Comparison of ENCODE assay signal across 8 cellular contexts in the genomic region with DNA sequence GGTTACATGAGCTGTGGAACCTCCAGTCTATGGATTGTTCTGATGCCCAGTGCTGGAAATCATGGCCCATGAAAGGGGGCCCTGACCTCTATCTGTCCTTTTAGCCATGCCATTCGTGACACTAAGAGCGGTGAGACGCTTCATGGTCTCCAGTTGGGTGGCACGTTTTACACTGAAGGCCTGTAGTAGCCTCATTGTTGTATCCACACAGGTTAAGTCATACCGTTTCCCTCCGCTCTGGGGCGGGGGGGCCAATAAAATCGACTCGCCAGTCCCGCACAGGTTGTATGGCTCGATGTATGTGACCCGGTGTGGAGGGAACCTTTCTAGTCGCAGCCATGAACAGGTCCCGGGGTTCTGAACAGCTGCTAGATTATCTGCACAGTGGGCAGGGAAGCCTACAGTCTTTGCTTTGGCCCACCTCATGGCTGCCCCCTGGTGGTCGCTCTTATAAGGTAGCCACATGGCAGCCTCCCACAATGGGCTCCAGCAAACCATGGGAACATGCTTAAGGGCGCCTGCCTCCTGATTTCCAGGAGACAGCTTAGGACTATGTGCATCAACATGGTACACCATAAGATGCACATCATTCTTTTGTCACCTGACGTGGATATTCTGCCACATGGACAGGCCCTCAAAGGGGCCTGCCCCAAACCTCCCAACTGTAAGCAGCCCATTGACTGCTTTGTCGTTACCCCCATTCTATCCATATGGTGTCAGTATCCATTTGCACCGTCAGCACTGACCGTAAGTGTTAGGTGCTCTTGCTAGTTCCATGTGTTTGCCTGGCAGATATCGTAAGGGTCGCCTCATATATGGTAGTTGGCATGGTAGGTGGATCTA. TPM values are rescaled to one million over a fixed set of nuclear protein-coding genes. Genes with fewer than 3 reads are reported as not detected.
DNase-seq lines count a peak whose midpoint lies in the region; ATAC-seq lines count a peak whose summit lies in the region.

No MANE protein-coding gene starts in this region.

- no peak for ATAC-seq in GM18520 (IDR thresholded peaks at IDR 0.05; ENCODE audit: unreplicated experiment)

- peaks cover 6% of the 10 kb centered on the region for H3K9me3 Mint-ChIP-seq in activated CD4-positive, alpha-beta memory T cell treated with anti-CD3 and anti-CD28 coated beads for 36 hours

- intact Hi-C loops in activated CD4-positive, alpha-beta memory T cell treated with anti-CD3 and anti-CD28 coated beads for 36 hours (cut with micrococcal nuclease), result loop anchor here (1.0 kb wide), 1 partner anchor 35 kb away; no protein-coding TSS in a partner anchor

- peaks cover 6% of the 10 kb centered on the region for H3K4me1 Mint-ChIP-seq in activated CD4-positive, alpha-beta memory T cell treated with anti-CD3 and anti-CD28 coated beads for 36 hours (ENCODE audit: low read depth)

- DNase-seq in NCI-H2196 (lab: John Stamatoyannopoulos, UW; ENCODE audit: unreplicated experiment) (peak; percentile 30), NCI-H2196 treated with DMSO at 0.1 percent for 48 hours (lab: John Stamatoyannopoulos, UW; ENCODE audit: unreplicated experiment) (no peak), NCI-H460 (ENCODE audit: extremely low read depth, low read depth) (peak; percentile 39), ecto neural progenitor cell (ENCODE audit: low spot score) (peak; percentile 88), lung microvascular endothelial cell (ENCODE audit: low read depth in 2 of 2) (peak; percentile 77 to 84)
- peak; percentile 89 for DNase-seq in activated CD4-positive, alpha-beta memory T cell treated with anti-CD3 and anti-CD28 coated beads for 36 hours
- DNase-seq in stimulated activated CD8-positive, alpha-beta memory T cell treated with anti-CD3 and anti-CD28 coated beads, Interleukin-12 subunit alpha, Interleukin-12 subunit beta, amount 100 ng/mL, for 4 hours (ENCODE audit: low read depth), result peak; percentile 64

- POLR2A ChIA-PET in activated CD4-positive, alpha-beta memory T cell treated with anti-CD3 and anti-CD28 coated beads for 36 hours (lab: Charles Lee), result no interaction called here

- H3K27me3 Mint-ChIP-seq in activated CD4-positive, alpha-beta memory T cell treated with anti-CD3 and anti-CD28 coated beads for 36 hours, result no peaks in the 10 kb centered on the region

- CTCF ChIA-PET in activated CD4-positive, alpha-beta memory T cell treated with anti-CD3 and anti-CD28 coated beads for 36 hours (lab: Charles Lee), result interaction anchor here (0.5 to 9.5 kb wide), 19 partner anchors 8 to 114 kb away, joined by 3 to 174 read pairs (median 5); a partner anchor contains a TSS

- no peak overlapping the region for H3K4me3 Mint-ChIP-seq in activated CD4-positive, alpha-beta memory T cell treated with anti-CD3 and anti-CD28 coated beads for 36 hours

- H3K36me3 Mint-ChIP-seq in activated CD4-positive, alpha-beta memory T cell treated with anti-CD3 and anti-CD28 coated beads for 36 hours, result no peaks in the 10 kb centered on the region

- no peak overlapping the region for H3K27ac Mint-ChIP-seq in activated CD4-positive, alpha-beta memory T cell treated with anti-CD3 and anti-CD28 coated beads for 36 hours

RNA-seq across cellular contexts. Expression of a gene that starts 19.7 kb away (rescaled TPM):
- 0.10 TPM in 1 of 2 replicates, not detected in the other for total RNA-seq in NCI-H460 (2014; rRNA removed; shearing (Covaris generic))
- polyA plus RNA-seq in NCI-H460 (2014; cell fraction: nucleus; rRNA removed), result 0.56 and 1.3 TPM in 2 replicates
- 10 to 100 TPM; 63.9 to 66.7 TPM for total RNA-seq in activated CD4-positive, alpha-beta memory T cell treated with anti-CD3 and anti-CD28 coated beads for 36 hours
- total RNA-seq in lung microvascular endothelial cell, result 95.7 and 176 TPM in 2 replicates

RNA-seq across cellular contexts. Expression of a gene that starts 21.4 kb away (rescaled TPM):
- not detected in 2 replicates for total RNA-seq in NCI-H460 (2014; rRNA removed; shearing (Covaris generic))
- not detected in 2 replicates for polyA plus RNA-seq in NCI-H460 (2014; cell fraction: nucleus; rRNA removed)
- total RNA-seq in activated CD4-positive, alpha-beta memory T cell treated with anti-CD3 and anti-CD28 coated beads for 36 hours, result under 1 TPM; 0.53 to 0.67 TPM
- 2.0 and 5.0 TPM in 2 replicates for total RNA-seq in lung microvascular endothelial cell

RNA-seq across cellular contexts. Expression of a gene that starts 59.1 kb away (rescaled TPM):
- 17.7 and 19.1 TPM in 2 replicates for total RNA-seq in NCI-H460 (2014; rRNA removed; shearing (Covaris generic))
- polyA plus RNA-seq in NCI-H460 (2014; cell fraction: nucleus; rRNA removed), result 17.5 and 18.4 TPM in 2 replicates
- total RNA-seq in activated CD4-positive, alpha-beta memory T cell treated with anti-CD3 and anti-CD28 coated beads for 36 hours, result 10 to 100 TPM; 76.4 to 82.9 TPM
- total RNA-seq in lung microvascular endothelial cell, result 39.4 and 42.5 TPM in 2 replicates

Comparison
In these comparisons a context has a peak if more than half of its experiments do, and no peak if none do; other contexts are left out.
1. RNA of a gene that starts 19.7 kb away (total RNA-seq): 95.7 to 176 TPM in lung microvascular endothelial cell and 63.9 to 66.7 TPM in activated CD4-positive, alpha-beta memory T cell treated with anti-CD3 and anti-CD28 coated beads for 36 hours; 0.10 TPM in NCI-H460; every median in the first group is over 10 times any median in the second.